In genomic region chr1:1537626-1538250, GRCh38 we compare ENCODE assay signal across 20 cellular contexts. TPM values are rescaled to one million over a fixed set of nuclear protein-coding genes. Genes with fewer than 3 reads are reported as not detected.
DNase-seq lines count a peak whose midpoint lies in the region; ATAC-seq, FAIRE-seq and TF ChIP-seq lines count a peak whose summit lies in the region.
"Had no signal": no experiment of that assay in that cellular context is flagged by ENCODE, and none has a peak within 500 bp of the region (broad histone marks: within the 10 kb centered on the region; RNA-seq: fewer than 3 reads in every experiment).

No MANE protein-coding gene starts in this region.

- H3K27me3 ChIP-seq in RWPE2 (ENCODE audit: insufficient read depth, poor library complexity, severe bottlenecking) (no peaks in the 10 kb centered on the region), heart left ventricle (no peaks in the 10 kb centered on the region)

- no peak for DNase-seq in GM12891 (ENCODE audit: insufficient read length, low spot score)
- peak; percentile 69 for DNase-seq in RWPE2 (ENCODE audit: low spot score)
- no peak for DNase-seq in type B pancreatic cell (ENCODE audit: extremely low spot score, unreplicated experiment)
- no peak for DNase-seq in heart left ventricle
- no peak for DNase-seq in NCI-H2081 treated with DMSO at 0.1 percent for 48 hours (lab: John Stamatoyannopoulos, UW)
- DNase-seq: Caco-2, GM23248, HCEC 1CT, KG1, MV-4-11, NCI-H1417, NCI-H187, NCI-H226, NCI-H524 treated with DMSO at 0.1 percent for 48 hours, SHP77 treated with DMSO at 0.1 percent for 48 hours, SK-N-SH had no signal

- TF ChIP-seq CTCF in RWPE2 (IDR thresholded peaks at IDR 0.05; ENCODE audit: poor library complexity, severe bottlenecking) (no peak), nephron (IDR thresholded peaks at IDR 0.05; ENCODE audit: unreplicated experiment in 3 of 3) (no peak), type B pancreatic cell (conservative IDR thresholded peaks at IDR 0.05) (no peak), heart left ventricle (IDR thresholded peaks at IDR 0.05) (no peak)

- no peak for TF ChIP-seq POLR2A in GM12891 (IDR thresholded peaks at IDR 0.05; ENCODE audit: low read depth, low read length)
- TF ChIP-seq POLR2A in heart left ventricle (IDR thresholded peaks at IDR 0.05) = no peak
- TF ChIP-seq POLR2A in GM18505 (IDR thresholded peaks at IDR 0.05; ENCODE audit: borderline replicate concordance, extremely low read depth, insufficient read depth, insufficient read length) = no peak

- no peaks in the 10 kb centered on the region for H3K4me1 Mint-ChIP-seq in nephron
- no peaks in the 10 kb centered on the region for H3K4me1 Mint-ChIP-seq in type B pancreatic cell (ENCODE audit: unreplicated experiment)

- no peaks in the 10 kb centered on the region for H3K9me3 Mint-ChIP-seq in nephron
- no peaks in the 10 kb centered on the region for H3K9me3 Mint-ChIP-seq in type B pancreatic cell

- no peak overlapping the region for H3K27ac ChIP-seq in RWPE2 (ENCODE audit: poor library complexity, severe bottlenecking)
- no peak overlapping the region for H3K27ac ChIP-seq in heart left ventricle
- H3K27ac ChIP-seq: GM23248 had no signal

- FAIRE-seq in GM12891 (lab: Jason Lieb, UNC) = peak; percentile 28
- FAIRE-seq: G401.6 had no signal

- peaks cover 9% of the 10 kb centered on the region; the same call in 1 of the 2 replicates for H3K36me3 ChIP-seq in RWPE2 (ENCODE audit: low read depth)
- peaks cover 0 to 19% (median 11%) of the 10 kb centered on the region in 9 donors for H3K36me3 ChIP-seq in heart left ventricle

- H3K27ac Mint-ChIP-seq in nephron = no peak overlapping the region
- H3K27ac Mint-ChIP-seq in type B pancreatic cell = no peak overlapping the region

- H3K4me1 ChIP-seq in RWPE2 (ENCODE audit: insufficient read depth, poor library complexity, severe bottlenecking) (no peaks in the 10 kb centered on the region), heart left ventricle (peaks cover 0 to 36% (median 18%) of the 10 kb centered on the region in 12 donors)
- H3K4me1 ChIP-seq: Caco-2 had no signal

- H3K4me3 Mint-ChIP-seq in nephron = peak overlapping the region; percentile 32 to 67 (median 61)
- H3K4me3 Mint-ChIP-seq in type B pancreatic cell = peak overlapping the region; percentile 44

- no peaks in the 10 kb centered on the region for H3K9me3 ChIP-seq in RWPE2 (ENCODE audit: severe bottlenecking)
- no peaks in the 10 kb centered on the region for H3K9me3 ChIP-seq in heart left ventricle
- H3K9me3 ChIP-seq: Caco-2, SK-N-SH had no signal

- ATAC-seq in RWPE2 (ENCODE audit: low read depth) (no peak; the same call in 2 of the 3 replicates), heart left ventricle (no peak), GM18505 (IDR thresholded peaks at IDR 0.05; ENCODE audit: unreplicated experiment) (no peak)

- H3K4me3 ChIP-seq in RWPE2 (ENCODE audit: severe bottlenecking) (no peak overlapping the region), heart left ventricle (no peak overlapping the region)
- H3K4me3 ChIP-seq: GM23248 had no signal

- intact Hi-C loops in heart left ventricle (cut with DNase I) = no loop called here

- H3K27me3 Mint-ChIP-seq in nephron (ENCODE audit: low read depth) (no peaks in the 10 kb centered on the region), type B pancreatic cell (no peaks in the 10 kb centered on the region)

- peaks cover 6% of the 10 kb centered on the region for H3K36me3 Mint-ChIP-seq in nephron (ENCODE audit: low read depth)
- no peaks in the 10 kb centered on the region for H3K36me3 Mint-ChIP-seq in type B pancreatic cell

- 95 to 96% (median 96%) methylated on average over 32 of the region's 32 CpGs for WGBS in heart left ventricle, 4 donors

TF ChIP-seq in GM12891, 5 proteins besides CTCF, POLR2A, EP300 and RAD21:
- no peak for TF ChIP-seq TAF1 (IDR thresholded peaks at IDR 0.05; ENCODE audit: low read depth, low read length)

RNA-seq across cellular contexts. Expression of gene TMEM240, which starts 2.7 kb away (rescaled TPM):
- 0.50 TPM for polyA plus RNA-seq in GM12891 (2012; ENCODE audit: low read depth, missing spikeins)
- 3.1 and 10.3 TPM in 2 replicates for total RNA-seq in type B pancreatic cell (ENCODE audit: low replicate concordance)
- total RNA-seq in heart left ventricle = 1 to 10 TPM in 8 of 9 donors, not detected in 1; 2.6 to 5.6 (median 4.2) TPM
- polyA plus RNA-seq in heart left ventricle = 10 to 100 TPM in 1 of 2 donors, 1 to 10 TPM in 1; 1.5 to 12.4 TPM
- total RNA-seq: RPMI7951 had no signal

RNA-seq across cellular contexts. Expression of gene ATAD3A, which starts 25.8 kb away (rescaled TPM):
- 26.8 TPM for polyA plus RNA-seq in GM12891 (2012; ENCODE audit: low read depth, missing spikeins)
- total RNA-seq in type B pancreatic cell (ENCODE audit: low replicate concordance) = 37.8 and 39.8 TPM in 2 replicates
- 10 to 100 TPM; 11.3 to 25.3 (median 18.1) TPM for total RNA-seq in heart left ventricle
- 10 to 100 TPM; 21.5 to 49.5 TPM for polyA plus RNA-seq in heart left ventricle

RNA-seq across cellular contexts. Expression of gene SSU72, which starts 36.9 kb away (rescaled TPM):
- 81.8 TPM for polyA plus RNA-seq in GM12891 (2012; ENCODE audit: low read depth, missing spikeins)
- total RNA-seq in type B pancreatic cell (ENCODE audit: low replicate concordance) = 117 and 126 TPM in 2 replicates
- total RNA-seq in heart left ventricle = 100 to 1,000 TPM in 5 of 9 donors, 10 to 100 TPM in 4; 76.3 to 160 (median 106) TPM
- 100 to 1,000 TPM; 113 to 138 TPM for polyA plus RNA-seq in heart left ventricle
